In the genomic region with DNA sequence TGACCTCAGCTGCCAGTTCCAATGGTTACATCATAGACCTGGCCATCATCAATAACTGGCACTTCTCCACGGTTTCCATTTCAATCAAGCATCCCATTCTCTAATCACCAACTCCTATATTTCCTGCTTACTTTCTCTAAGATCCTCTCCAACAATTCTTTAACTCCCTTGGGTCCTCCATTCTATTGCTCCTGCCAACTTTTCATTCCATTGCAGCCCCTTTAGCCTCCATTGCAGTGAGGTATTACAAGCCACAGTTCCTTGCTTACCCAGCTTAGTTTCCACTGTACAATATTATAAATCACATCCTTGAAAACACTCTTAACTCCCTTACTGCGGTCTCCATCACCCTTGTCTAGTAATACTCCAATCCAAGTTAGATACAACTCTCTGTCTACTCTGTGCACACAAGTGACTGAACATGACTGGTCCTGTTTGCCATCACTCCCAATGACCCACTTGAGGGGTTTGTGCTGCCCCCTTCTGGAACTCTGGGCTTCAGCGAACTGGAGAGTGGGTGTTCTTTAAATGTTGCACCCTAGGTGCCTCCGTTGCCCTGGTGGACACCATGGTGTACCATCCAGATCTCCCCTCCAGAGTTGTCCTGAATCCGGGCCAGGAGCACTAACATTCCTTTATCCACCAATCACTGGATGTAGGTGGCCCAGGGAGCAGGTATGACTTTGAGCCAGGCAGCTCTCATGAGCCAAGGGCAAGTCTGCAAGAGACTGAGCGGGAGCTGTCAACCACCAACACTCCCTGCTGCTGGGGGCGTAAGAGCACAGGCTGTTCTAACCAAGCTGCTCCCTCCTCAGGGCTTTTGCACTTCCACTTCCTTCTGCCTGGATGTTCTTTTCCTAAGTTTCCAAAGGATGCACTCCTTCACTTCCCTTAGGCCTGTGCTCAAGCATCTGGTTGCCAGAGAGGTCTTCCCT, we compare ENCODE assay signal across 8 cellular contexts. TPM values are rescaled to one million over a fixed set of nuclear protein-coding genes. Genes with fewer than 3 reads are reported as not detected.
DNase-seq lines count a peak whose midpoint lies in the region; ATAC-seq and TF ChIP-seq lines count a peak whose summit lies in the region.

No MANE protein-coding gene starts in this region.

- TF ChIP-seq CTCF in DOHH2 (IDR thresholded peaks at IDR 0.05; ENCODE audit: low read depth, low read length, poor library complexity, severe bottlenecking) = peak; percentile 61
- peak; percentile 38 for TF ChIP-seq CTCF in lower lobe of right lung (IDR thresholded peaks at IDR 0.05)

- no peak overlapping the region for H3K27ac ChIP-seq in DOHH2 (ENCODE audit: low read depth, low read length)
- no peak overlapping the region for H3K27ac ChIP-seq in Karpas-422 (ENCODE audit: low read length)
- H3K27ac ChIP-seq in lower lobe of right lung = no peak overlapping the region

- H3K9me2 ChIP-seq in DOHH2 (replicated peaks; ENCODE audit: control insufficient read depth, low read length) (no peaks in the 10 kb centered on the region), Karpas-422 (replicated peaks; ENCODE audit: insufficient read depth, low read length) (no peaks in the 10 kb centered on the region)

- no peaks in the 10 kb centered on the region for H4K20me1 ChIP-seq in DOHH2 (ENCODE audit: control insufficient read depth, insufficient read depth, low read depth, low read length)
- no peaks in the 10 kb centered on the region for H4K20me1 ChIP-seq in Karpas-422 (ENCODE audit: insufficient read depth, low read depth, low read length)

- peaks cover 4% of the 10 kb centered on the region for H3K4me1 ChIP-seq in DOHH2 (ENCODE audit: control insufficient read depth, low read length)
- no peaks in the 10 kb centered on the region for H3K4me1 ChIP-seq in Karpas-422 (ENCODE audit: low read length)
- peaks cover 8% of the 10 kb centered on the region for H3K4me1 ChIP-seq in lower lobe of right lung

- H3K36me3 ChIP-seq in DOHH2 (ENCODE audit: control insufficient read depth, low read length) = no peaks in the 10 kb centered on the region
- H3K36me3 ChIP-seq in Karpas-422 (ENCODE audit: insufficient read depth, low read length) = no peaks in the 10 kb centered on the region
- no peaks in the 10 kb centered on the region for H3K36me3 ChIP-seq in lower lobe of right lung

- H2AFZ ChIP-seq in Karpas-422 (ENCODE audit: low read length) = peak overlapping the region; percentile 70; the same call in 1 of the 2 replicates

- no peaks in the 10 kb centered on the region for H3K79me2 ChIP-seq in DOHH2 (ENCODE audit: control insufficient read depth, low read length)
- no peaks in the 10 kb centered on the region for H3K79me2 ChIP-seq in Karpas-422 (ENCODE audit: low read length)

- no peak overlapping the region for H3K9ac ChIP-seq in Karpas-422 (ENCODE audit: low read length)

- H3K9me3 ChIP-seq in DOHH2 (ENCODE audit: control insufficient read depth, insufficient read depth, low read length) (no peaks in the 10 kb centered on the region), Karpas-422 (ENCODE audit: low read length) (no peaks in the 10 kb centered on the region), lower lobe of right lung (no peaks in the 10 kb centered on the region)

- peak; percentile 53 to 68 for ATAC-seq in lower lobe of right lung
- ATAC-seq in GM19455 (IDR thresholded peaks at IDR 0.05; ENCODE audit: unreplicated experiment) = no peak
- no peak for ATAC-seq in HG03342 (IDR thresholded peaks at IDR 0.05; ENCODE audit: unreplicated experiment)

- H3F3A ChIP-seq in DOHH2 (ENCODE audit: control insufficient read depth, insufficient read depth) = no peaks in the 10 kb centered on the region; the same call in 1 of the 2 replicates

- DNase-seq in Karpas-422 (peak; percentile 79), activated T-cell treated with anti-CD3 and anti-CD28 coated beads for 1 hour (ENCODE audit: low read depth) (peak; percentile 47), lower lobe of right lung (peak; percentile 52), ureter (ENCODE audit: low spot score) (no peak), NCI-H2227 treated with DMSO at 0.1 percent for 48 hours (lab: John Stamatoyannopoulos, UW) (no peak)

- H3K4me2 ChIP-seq in DOHH2 (ENCODE audit: low read length) (no peak overlapping the region), Karpas-422 (ENCODE audit: low read depth, low read length, poor library complexity, severe bottlenecking) (no peak overlapping the region)

- H3K27me3 ChIP-seq in DOHH2 (ENCODE audit: control insufficient read depth, low read length) (peaks cover 2% of the 10 kb centered on the region; the same call in 1 of the 2 replicates), Karpas-422 (ENCODE audit: low read length) (no peaks in the 10 kb centered on the region), lower lobe of right lung (ENCODE audit: low read depth) (no peaks in the 10 kb centered on the region)

- intact Hi-C loops in lower lobe of right lung (cut with DNase I) = no loop called here

- H3K4me3 ChIP-seq in DOHH2 (ENCODE audit: low read length) = no peak overlapping the region
- no peak overlapping the region for H3K4me3 ChIP-seq in Karpas-422 (ENCODE audit: low read length)
- no peak overlapping the region for H3K4me3 ChIP-seq in lower lobe of right lung

RNA-seq across cellular contexts. Expression of gene FNDC7, which starts 3.7 kb away (rescaled TPM):
- 2.9 TPM in 1 of 2 replicates, not detected in the other for total RNA-seq in Karpas-422 (2014; rRNA removed; shearing (Covaris generic); ENCODE audit: low replicate concordance)
- total RNA-seq in lower lobe of right lung (not detected), ureter (not detected)

RNA-seq across cellular contexts. Expression of gene PRPF38B, which starts 16.9 kb away (rescaled TPM):
- total RNA-seq in Karpas-422 (2014; rRNA removed; shearing (Covaris generic); ENCODE audit: low replicate concordance) = 21.5 and 30.9 TPM in 2 replicates
- total RNA-seq in lower lobe of right lung (41.0 TPM), ureter (48.9 TPM)

RNA-seq across cellular contexts. Expression of gene STXBP3, which starts 37.5 kb away (rescaled TPM):
- 31.6 and 68.9 TPM in 2 replicates for total RNA-seq in Karpas-422 (2014; rRNA removed; shearing (Covaris generic); ENCODE audit: low replicate concordance)
- total RNA-seq in lower lobe of right lung (54.4 TPM), ureter (59.3 TPM)

RNA-seq across cellular contexts. Expression of gene HENMT1, which starts 48.1 kb away (rescaled TPM):
- 30.7 and 58.1 TPM in 2 replicates for total RNA-seq in Karpas-422 (2014; rRNA removed; shearing (Covaris generic); ENCODE audit: low replicate concordance)
- total RNA-seq in lower lobe of right lung (6.5 TPM), ureter (8.8 TPM)

Comparison
In these comparisons a context has a peak if more than half of its experiments do, and no peak if none do; other contexts are left out.
1. DNase-seq: peak in Karpas-422 (single experiment), activated T-cell treated with anti-CD3 and anti-CD28 coated beads for 1 hour (single experiment) and lower lobe of right lung (single experiment); none in ureter (single experiment) and NCI-H2227 treated with DMSO at 0.1 percent for 48 hours (single experiment).
2. ATAC-seq: peak in lower lobe of right lung (2 of 2); none in GM19455 (single experiment) and HG03342 (single experiment).